ENCODE assay signal across 8 cellular contexts in genomic region chr17:2335726-2336214, GRCh38. TPM values are rescaled to one million over a fixed set of nuclear protein-coding genes. Genes with fewer than 3 reads are reported as not detected.
DNase-seq lines count a peak whose midpoint lies in the region; ATAC-seq and TF ChIP-seq lines count a peak whose summit lies in the region.

No MANE protein-coding gene starts in this region.

- 0 to 3% (median 1%) methylated on average over 17 of the region's 17 CpGs for WGBS in ovary, 3 donors

- peak overlapping the region; percentile 83 for H3K4me3 ChIP-seq in SJCRH30
- peak overlapping the region; percentile 94 for H3K4me3 ChIP-seq in fibroblast of the aortic adventitia (ENCODE audit: low read depth, low read length)
- H3K4me3 ChIP-seq in ovary = peak overlapping the region; percentile 76

- intact Hi-C loops in ovary (cut with DNase I) = no loop called here

- no peak for TF ChIP-seq EP300 in ovary (IDR thresholded peaks at IDR 0.05)

- H3K9me3 ChIP-seq in SJCRH30 (replicated peaks) (no peaks in the 10 kb centered on the region), ovary (no peaks in the 10 kb centered on the region)

- DNase-seq in DMS 273 (lab: John Stamatoyannopoulos, UW; ENCODE audit: unreplicated experiment) = peak; percentile 28
- DNase-seq in DMS 273 treated with DMSO at 0.1 percent for 48 hours (lab: John Stamatoyannopoulos, UW) = no peak
- no peak for DNase-seq in SJCRH30
- DNase-seq in fibroblast of the aortic adventitia (ENCODE audit: low read depth) = no peak
- DNase-seq in ovary = peak in 3 of 5 donors; percentile 42 to 53 (median 46)
- DNase-seq in activated CD4-positive, CD25-positive, alpha-beta regulatory T cell treated with anti-CD3 and anti-CD28 coated beads, Interleukin-2, amount 50 U/mL, for 72 hours = no peak

- TF ChIP-seq CTCF in fibroblast of the aortic adventitia (IDR thresholded peaks at IDR 0.05; ENCODE audit: insufficient read depth, low read length) (no peak), ovary (IDR thresholded peaks at IDR 0.05) (no peak)

- ATAC-seq in GM18858 (IDR thresholded peaks at IDR 0.05; ENCODE audit: unreplicated experiment) (no peak), HG03196 (IDR thresholded peaks at IDR 0.05; ENCODE audit: unreplicated experiment) (no peak)

- no peaks in the 10 kb centered on the region for H3K27me3 ChIP-seq in SJCRH30
- no peaks in the 10 kb centered on the region for H3K27me3 ChIP-seq in ovary

- peak overlapping the region; percentile 68 for H3K27ac ChIP-seq in SJCRH30
- peak overlapping the region in 1 of 2 donors; percentile 73 for H3K27ac ChIP-seq in ovary

- no peak for TF ChIP-seq POLR2A in ovary (IDR thresholded peaks at IDR 0.05)

- H3K4me1 ChIP-seq in SJCRH30 (no peaks in the 10 kb centered on the region), ovary (ENCODE audit: insufficient read depth) (peaks cover 5% of the 10 kb centered on the region)

- peaks cover 42% of the 10 kb centered on the region for H3K36me3 ChIP-seq in SJCRH30
- no peaks in the 10 kb centered on the region for H3K36me3 ChIP-seq in ovary

RNA-seq across cellular contexts. Expression of gene TSR1, which starts 0.5 kb away (rescaled TPM):
- 31.9 and 33.6 TPM in 2 replicates for total RNA-seq in SJCRH30 (2014; rRNA removed; shearing (Covaris generic))
- total RNA-seq in fibroblast of the aortic adventitia (ENCODE audit: low replicate concordance) = 24.2 and 44.5 TPM in 2 replicates
- 10 to 100 TPM; 13.4 to 31.0 (median 23.7) TPM for total RNA-seq in ovary
- polyA plus RNA-seq in ovary = 10 to 100 TPM; 11.3 to 23.2 TPM

RNA-seq across cellular contexts. Expression of gene SGSM2, which starts 1.5 kb away (rescaled TPM):
- 10.6 and 12.0 TPM in 2 replicates for total RNA-seq in SJCRH30 (2014; rRNA removed; shearing (Covaris generic))
- total RNA-seq in fibroblast of the aortic adventitia (ENCODE audit: low replicate concordance) (31.0 and 47.3 TPM in 2 replicates), ovary (10 to 100 TPM; 35.1 to 50.6 (median 45.9) TPM)
- polyA plus RNA-seq in ovary = 10 to 100 TPM in 1 of 2 donors, 1 to 10 TPM in 1; 9.3 to 42.0 TPM

RNA-seq across cellular contexts. Expression of gene SRR, which starts 32.0 kb away (rescaled TPM):
- total RNA-seq in SJCRH30 (2014; rRNA removed; shearing (Covaris generic)) = 6.3 and 8.7 TPM in 2 replicates
- total RNA-seq in fibroblast of the aortic adventitia (ENCODE audit: low replicate concordance) = 9.1 and 29.4 TPM in 2 replicates
- total RNA-seq in ovary = 10 to 100 TPM in 4 of 7 donors, 1 to 10 TPM in 3; 5.2 to 18.5 (median 10.5) TPM
- 10 to 100 TPM in 1 of 2 donors, 1 to 10 TPM in 1; 4.2 to 18.7 TPM for polyA plus RNA-seq in ovary

RNA-seq across cellular contexts. Expression of gene SMG6, which starts 32.2 kb away (rescaled TPM):
- total RNA-seq in SJCRH30 (2014; rRNA removed; shearing (Covaris generic)) = 10.5 and 13.0 TPM in 2 replicates
- total RNA-seq in fibroblast of the aortic adventitia (ENCODE audit: low replicate concordance) (37.5 and 49.3 TPM in 2 replicates), ovary (10 to 100 TPM; 33.8 to 66.0 (median 57.9) TPM)
- 10 to 100 TPM; 36.5 to 51.0 TPM for polyA plus RNA-seq in ovary

Comparison
In these comparisons a context has a peak if more than half of its experiments do, and no peak if none do; other contexts are left out.
1. DNase-seq: peak in DMS 273 (single experiment) and ovary (3 of 5); none in DMS 273 treated with DMSO at 0.1 percent for 48 hours (single experiment), SJCRH30 (0 of 2), fibroblast of the aortic adventitia (single experiment) and activated CD4-positive, CD25-positive, alpha-beta regulatory T cell treated with anti-CD3 and anti-CD28 coated beads, Interleukin-2, amount 50 U/mL, for 72 hours (single experiment).
2. Peak in every context shown above with its lines, with median percentiles within 50 percentile points of each other: H3K4me3 ChIP-seq.